In genomic region chr2:174004900-174005605, GRCh38 we compare ENCODE assay signal across 11 cellular contexts. TPM values are rescaled to one million over a fixed set of nuclear protein-coding genes. Genes with fewer than 3 reads are reported as not detected.
A peak's percentile ranks its signal among the peaks of the same experiment; 100 is the strongest.
DNase-seq lines count a peak whose midpoint lies in the region; ATAC-seq, FAIRE-seq and TF ChIP-seq lines count a peak whose summit lies in the region.
"Had no signal": no experiment of that assay in that cellular context is flagged by ENCODE, and none has a peak within 500 bp of the region (broad histone marks: within the 10 kb centered on the region; RNA-seq: fewer than 3 reads in every experiment).

No MANE protein-coding gene starts in this region.

- no peak for FAIRE-seq in pancreas (lab: Jason Lieb, UNC)

- H3K27me3 ChIP-seq in pancreas, result no peaks in the 10 kb centered on the region

- H3K36me3 ChIP-seq in pancreas, result no peaks in the 10 kb centered on the region

- H3K9me3 ChIP-seq in pancreas, result no peaks in the 10 kb centered on the region

- DNase-seq in pancreas (no peak), occipital lobe (lab: John Stamatoyannopoulos, UW) (no peak), inferior parietal cortex (ENCODE audit: extremely low spot score) (no peak)
- no peak for DNase-seq in stimulated activated naive CD4-positive, alpha-beta T cell (lab: John Stamatoyannopoulos, UW)
- DNase-seq: NCI-H69 had no signal

- intact Hi-C loops in pancreas (cut with DNase I), result no loop called here

- H3K27ac Mint-ChIP-seq in brain, result peak overlapping the region in 3 of 5 experiments; percentile 24 to 81 (median 81)
- H3K27ac Mint-ChIP-seq: activated naive CD4-positive, alpha-beta T cell treated with anti-CD3 and anti-CD28 coated beads, Interleukin-2, amount 50 U/mL, for 24 hours; memory B cell had no signal

- no peak for TF ChIP-seq CTCF in brain (conservative IDR thresholded peaks at IDR 0.05)
- no peak for TF ChIP-seq CTCF in pancreas (IDR thresholded peaks at IDR 0.05)

- H3K4me1 ChIP-seq in pancreas, result peaks cover 0 to 23% (median 14%) of the 10 kb centered on the region in 3 donors

- ATAC-seq in GM18520 (IDR thresholded peaks at IDR 0.05; ENCODE audit: unreplicated experiment), result peak; percentile 81
- ATAC-seq in HG02852 (IDR thresholded peaks at IDR 0.05; ENCODE audit: unreplicated experiment), result peak; percentile 81
- peak in 2 of 4 donors; percentile 4 to 58 for ATAC-seq in pancreas
- no peak for ATAC-seq in HG02973 (IDR thresholded peaks at IDR 0.05; ENCODE audit: unreplicated experiment)

- 76 to 78% methylated on average over 4 of the region's 4 CpGs for WGBS in pancreas, 2 donors

- no peak overlapping the region for H3K4me3 Mint-ChIP-seq in brain
- H3K4me3 Mint-ChIP-seq: activated naive CD4-positive, alpha-beta T cell treated with anti-CD3 and anti-CD28 coated beads, Interleukin-2, amount 50 U/mL, for 24 hours; memory B cell had no signal

- H3K27me3 Mint-ChIP-seq in brain, result peaks cover 11% of the 10 kb centered on the region
- H3K27me3 Mint-ChIP-seq: memory B cell had no signal

- H3K9me3 Mint-ChIP-seq in brain, result no peaks in the 10 kb centered on the region
- H3K9me3 Mint-ChIP-seq: activated naive CD4-positive, alpha-beta T cell treated with anti-CD3 and anti-CD28 coated beads, Interleukin-2, amount 50 U/mL, for 24 hours; memory B cell had no signal

- H3K4me3 ChIP-seq in pancreas, result no peak overlapping the region

- H3K36me3 Mint-ChIP-seq in brain, result no peaks in the 10 kb centered on the region
- H3K36me3 Mint-ChIP-seq: activated naive CD4-positive, alpha-beta T cell treated with anti-CD3 and anti-CD28 coated beads, Interleukin-2, amount 50 U/mL, for 24 hours; memory B cell had no signal

- H3K27ac ChIP-seq in pancreas, result peak overlapping the region in 3 of 4 donors; percentile 13 to 47 (median 15)

- peaks cover 17% of the 10 kb centered on the region for H3K4me1 Mint-ChIP-seq in brain
- H3K4me1 Mint-ChIP-seq: activated naive CD4-positive, alpha-beta T cell treated with anti-CD3 and anti-CD28 coated beads, Interleukin-2, amount 50 U/mL, for 24 hours; memory B cell had no signal

RNA-seq across cellular contexts. Expression of gene SP3, which starts 39.9 kb away (rescaled TPM):
- 21.2 TPM for polyA plus RNA-seq in brain (ENCODE audit: insufficient read depth, low read depth, low replicate concordance)
- 10 to 100 TPM; 21.1 to 48.0 (median 29.0) TPM for total RNA-seq in pancreas
- polyA plus RNA-seq in pancreas, result 10 to 100 TPM in 1 of 2 donors, 1 to 10 TPM in 1; 5.6 to 16.6 TPM
- total RNA-seq in occipital lobe, result 215 TPM
